ENCODE assay signal across 29 cellular contexts in the genomic region with DNA sequence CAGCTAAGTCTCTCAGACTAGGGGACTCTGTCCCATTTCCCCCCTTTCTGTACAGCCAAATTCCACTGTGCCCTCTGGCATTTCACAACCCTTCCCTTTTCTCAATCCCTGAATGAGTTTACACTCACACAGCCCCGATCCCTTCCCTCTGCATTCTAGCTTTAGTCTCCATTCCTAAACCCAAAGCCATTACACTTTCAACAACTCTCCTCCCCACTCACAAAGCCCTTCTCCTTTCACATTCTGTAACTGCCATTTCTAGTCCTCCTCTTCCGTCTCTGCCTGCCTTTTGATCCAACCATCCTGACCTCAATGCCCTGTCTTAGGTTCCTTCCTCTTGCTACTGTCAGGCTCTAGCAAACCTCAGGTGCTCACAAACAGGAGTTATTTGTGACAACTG. TPM values are rescaled to one million over a fixed set of nuclear protein-coding genes. Genes with fewer than 3 reads are reported as not detected.
DNase-seq lines count a peak whose midpoint lies in the region; TF ChIP-seq lines count a peak whose summit lies in the region.
"Had no signal": no experiment of that assay in that cellular context is flagged by ENCODE, and none has a peak within 500 bp of the region (broad histone marks: within the 10 kb centered on the region; RNA-seq: fewer than 3 reads in every experiment).

No MANE protein-coding gene starts in this region.

- no peak overlapping the region for H3K4me3 ChIP-seq in BLaER1
- H3K4me3 ChIP-seq in ectodermal cell (ENCODE audit: insufficient read depth, low read depth, low read length): no peak overlapping the region
- peak overlapping the region; percentile 89 for H3K4me3 ChIP-seq in neural cell (ENCODE audit: low read length)
- H3K4me3 ChIP-seq: esophagus muscularis mucosa, skin epidermis, suprapubic skin had no signal

- peak; percentile 67 for DNase-seq in MV-4-11 (lab: John Stamatoyannopoulos, UW)
- DNase-seq in NOMO-1 treated with dmso at 0.1 percent for 144 hours (lab: John Stamatoyannopoulos, UW; ENCODE audit: unreplicated experiment): no peak
- DNase-seq in activated naive CD4-positive, alpha-beta T cell treated with anti-CD3 and anti-CD28 coated beads, Interleukin-2, amount 50 U/mL, for 16 hours: no peak
- no peak for DNase-seq in SKM-1 (lab: John Stamatoyannopoulos, UW; ENCODE audit: unreplicated experiment)
- DNase-seq in central memory CD4-positive, alpha-beta T cell: no peak
- DNase-seq: 8988T; activated CD4-positive, CD25-positive, alpha-beta regulatory T cell treated with anti-CD3 and anti-CD28 coated beads, Interleukin-2, amount 50 U/mL, for 72 hours; activated CD8-positive, alpha-beta memory T cell treated with anti-CD3 and anti-CD28 coated beads, Interleukin-2, amount 50 U/mL, for 48 hours; activated naive CD4-positive, alpha-beta T cell treated with anti-CD3 and anti-CD28 coated beads for 36 hours; Caco-2; cortex of kidney; GF-D8; GOT3; MM.1S; naive thymus-derived CD8-positive, alpha-beta T cell; NCI-H1417 treated with DMSO at 0.1 percent for 48 hours; NCI-H2081 treated with DMSO at 0.1 percent for 48 hours; NCI-H226; NCI-H526 treated with DMSO at 0.1 percent for 48 hours; NK-92 treated with Interleukin-12 subunit alpha and Interleukin-12 subunit beta, amount 100 ng/mL, for 24 hours; SK-N-SH; stimulated activated naive CD4-positive, alpha-beta T cell; T-helper 17 cell had no signal

- no peak for TF ChIP-seq EP300 in neural cell (conservative IDR thresholded peaks at IDR 0.05; ENCODE audit: poor library complexity, severe bottlenecking)

- H3F3A ChIP-seq in neural cell (ENCODE audit: insufficient read depth, low read length, poor library complexity, severe bottlenecking): peaks cover 4% of the 10 kb centered on the region

- 58 to 61% methylated on average over 2 of the region's 2 CpGs for WGBS in ectodermal cell, 2 experiments

- 0 out of 2 replicates have a peak, but pooled peaks cover 2% of the 10 kb centered on the region for H3K36me3 ChIP-seq in BLaER1
- no peaks in the 10 kb centered on the region for H3K36me3 ChIP-seq in ectodermal cell (ENCODE audit: control insufficient read depth, insufficient read depth, low read length)
- H3K36me3 ChIP-seq in neural cell (ENCODE audit: insufficient read depth, low read length): peaks cover 5% of the 10 kb centered on the region
- H3K36me3 ChIP-seq: suprapubic skin had no signal

- H3K4me1 ChIP-seq in BLaER1 (peaks cover 53% of the 10 kb centered on the region), ectodermal cell (ENCODE audit: control insufficient read depth, insufficient read depth, low read length) (peaks cover 65% of the 10 kb centered on the region)

- H4K20me1 ChIP-seq in BLaER1: no peaks in the 10 kb centered on the region
- H4K20me1 ChIP-seq in neural cell (ENCODE audit: insufficient read depth): no peaks in the 10 kb centered on the region

- no peaks in the 10 kb centered on the region for H3K9me2 ChIP-seq in neural cell (ENCODE audit: insufficient read depth, low read length)
- H3K9me2 ChIP-seq: SK-N-SH had no signal

- TF ChIP-seq RAD21 in neural cell (conservative IDR thresholded peaks at IDR 0.05): no peak

- H3K9ac ChIP-seq in BLaER1: no peak overlapping the region
- H3K9ac ChIP-seq in neural cell (ENCODE audit: low read length): peak overlapping the region; percentile 100
- H3K9ac ChIP-seq: SK-N-SH had no signal

- TF ChIP-seq CTCF in neural cell (IDR thresholded peaks at IDR 0.05; ENCODE audit: poor library complexity, severe bottlenecking): no peak

- no peaks in the 10 kb centered on the region for H3K27me3 ChIP-seq in BLaER1
- no peaks in the 10 kb centered on the region for H3K27me3 ChIP-seq in ectodermal cell (ENCODE audit: control insufficient read depth, insufficient read depth, low read length, poor library complexity, severe bottlenecking)
- no peaks in the 10 kb centered on the region for H3K27me3 ChIP-seq in neural cell (ENCODE audit: insufficient read depth, low read depth, low read length)
- H3K27me3 ChIP-seq: esophagus muscularis mucosa had no signal

- no peaks in the 10 kb centered on the region for H3K9me3 ChIP-seq in BLaER1
- H3K9me3 ChIP-seq in ectodermal cell (ENCODE audit: control insufficient read depth, low read length): no peaks in the 10 kb centered on the region
- no peaks in the 10 kb centered on the region for H3K9me3 ChIP-seq in neural cell (ENCODE audit: low read length)
- H3K9me3 ChIP-seq: Caco-2, esophagus muscularis mucosa, SK-N-SH, suprapubic skin had no signal

- peak overlapping the region; percentile 26; the same call in 1 of the 2 replicates for H3K4me2 ChIP-seq in BLaER1
- H3K4me2 ChIP-seq in neural cell (ENCODE audit: low read length): peak overlapping the region; percentile 98
- H3K4me2 ChIP-seq: SK-N-SH had no signal

- no peak overlapping the region for H2AFZ ChIP-seq in neural cell (ENCODE audit: low read depth, low read length)

- H3K79me2 ChIP-seq in neural cell (replicated peaks; ENCODE audit: insufficient read depth, low read length): peaks cover 61% of the 10 kb centered on the region

- H3K27ac ChIP-seq in BLaER1: no peak overlapping the region
- H3K27ac ChIP-seq in ectodermal cell (ENCODE audit: insufficient read depth, low read depth, low read length, poor library complexity, severe bottlenecking): peak overlapping the region; percentile 93
- H3K27ac ChIP-seq in neural cell (ENCODE audit: low read length): peak overlapping the region; percentile 100
- H3K27ac ChIP-seq: esophagus muscularis mucosa, skin epidermis, suprapubic skin had no signal

TF ChIP-seq in neural cell, 6 proteins besides CTCF, POLR2A, EP300 and RAD21:
- TF ChIP-seq SMC3 (conservative IDR thresholded peaks at IDR 0.05; ENCODE audit: poor library complexity) (no peak), POLR2AphosphoS5 (IDR thresholded peaks at IDR 0.05) (no peak), TAF1 (IDR thresholded peaks at IDR 0.05; ENCODE audit: low read depth) (no peak), MXI1 (conservative IDR thresholded peaks at IDR 0.05; ENCODE audit: poor library complexity, severe bottlenecking) (no peak), EZH2 (IDR thresholded peaks at IDR 0.05; ENCODE audit: borderline replicate concordance, insufficient read depth, low read length, poor library complexity, severe bottlenecking) (no peak)
- TF ChIP-seq, protein P1, sequence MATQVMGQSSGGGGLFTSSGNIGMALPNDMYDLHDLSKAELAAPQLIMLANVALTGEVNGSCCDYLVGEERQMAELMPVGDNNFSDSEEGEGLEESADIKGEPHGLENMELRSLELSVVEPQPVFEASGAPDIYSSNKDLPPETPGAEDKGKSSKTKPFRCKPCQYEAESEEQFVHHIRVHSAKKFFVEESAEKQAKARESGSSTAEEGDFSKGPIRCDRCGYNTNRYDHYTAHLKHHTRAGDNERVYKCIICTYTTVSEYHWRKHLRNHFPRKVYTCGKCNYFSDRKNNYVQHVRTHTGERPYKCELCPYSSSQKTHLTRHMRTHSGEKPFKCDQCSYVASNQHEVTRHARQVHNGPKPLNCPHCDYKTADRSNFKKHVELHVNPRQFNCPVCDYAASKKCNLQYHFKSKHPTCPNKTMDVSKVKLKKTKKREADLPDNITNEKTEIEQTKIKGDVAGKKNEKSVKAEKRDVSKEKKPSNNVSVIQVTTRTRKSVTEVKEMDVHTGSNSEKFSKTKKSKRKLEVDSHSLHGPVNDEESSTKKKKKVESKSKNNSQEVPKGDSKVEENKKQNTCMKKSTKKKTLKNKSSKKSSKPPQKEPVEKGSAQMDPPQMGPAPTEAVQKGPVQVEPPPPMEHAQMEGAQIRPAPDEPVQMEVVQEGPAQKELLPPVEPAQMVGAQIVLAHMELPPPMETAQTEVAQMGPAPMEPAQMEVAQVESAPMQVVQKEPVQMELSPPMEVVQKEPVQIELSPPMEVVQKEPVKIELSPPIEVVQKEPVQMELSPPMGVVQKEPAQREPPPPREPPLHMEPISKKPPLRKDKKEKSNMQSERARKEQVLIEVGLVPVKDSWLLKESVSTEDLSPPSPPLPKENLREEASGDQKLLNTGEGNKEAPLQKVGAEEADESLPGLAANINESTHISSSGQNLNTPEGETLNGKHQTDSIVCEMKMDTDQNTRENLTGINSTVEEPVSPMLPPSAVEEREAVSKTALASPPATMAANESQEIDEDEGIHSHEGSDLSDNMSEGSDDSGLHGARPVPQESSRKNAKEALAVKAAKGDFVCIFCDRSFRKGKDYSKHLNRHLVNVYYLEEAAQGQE (IDR thresholded peaks at IDR 0.05; ENCODE audit: borderline replicate concordance): no peak

RNA-seq across cellular contexts. Expression of gene ZFHX2, which starts 3.6 kb away (rescaled TPM):
- 27.6 TPM for polyA plus RNA-seq in ectodermal cell (2013, experiment 1 of 4)
- 26.1 TPM for polyA plus RNA-seq in ectodermal cell (2013, experiment 2 of 4)
- 20.3 TPM for polyA plus RNA-seq in ectodermal cell (2013, experiment 3 of 4)
- polyA plus RNA-seq in ectodermal cell (2013, experiment 4 of 4): 23.0 TPM
- 0.72 and 1.7 TPM in 2 replicates for polyA plus RNA-seq in neural cell
- 5.4 and 13.0 TPM in 2 replicates for polyA minus RNA-seq in neural cell

RNA-seq across cellular contexts. Expression of gene THTPA, which starts 8.1 kb away (rescaled TPM):
- 24.2 TPM for polyA plus RNA-seq in ectodermal cell (2013, experiment 1 of 4)
- 15.2 TPM for polyA plus RNA-seq in ectodermal cell (2013, experiment 2 of 4)
- 12.4 TPM for polyA plus RNA-seq in ectodermal cell (2013, experiment 3 of 4)
- polyA plus RNA-seq in ectodermal cell (2013, experiment 4 of 4): 17.5 TPM
- 51.3 and 58.2 TPM in 2 replicates for polyA plus RNA-seq in neural cell
- 25.8 and 37.0 TPM in 2 replicates for polyA minus RNA-seq in neural cell

RNA-seq across cellular contexts. Expression of gene AP1G2, which starts 19.7 kb away (rescaled TPM):
- 111 TPM for polyA plus RNA-seq in ectodermal cell (2013, experiment 1 of 4)
- 104 TPM for polyA plus RNA-seq in ectodermal cell (2013, experiment 2 of 4)
- polyA plus RNA-seq in ectodermal cell (2013, experiment 3 of 4): 84.7 TPM
- polyA plus RNA-seq in ectodermal cell (2013, experiment 4 of 4): 91.5 TPM
- 127 and 163 TPM in 2 replicates for polyA plus RNA-seq in neural cell
- polyA minus RNA-seq in neural cell: 46.5 and 53.4 TPM in 2 replicates

RNA-seq across cellular contexts. Expression of gene JPH4, which starts 30.7 kb away (rescaled TPM):
- 17.1 TPM for polyA plus RNA-seq in ectodermal cell (2013, experiment 1 of 4)
- polyA plus RNA-seq in ectodermal cell (2013, experiment 2 of 4): 14.9 TPM
- polyA plus RNA-seq in ectodermal cell (2013, experiment 3 of 4): 16.5 TPM
- 16.9 TPM for polyA plus RNA-seq in ectodermal cell (2013, experiment 4 of 4)
- 68.2 and 76.9 TPM in 2 replicates for polyA plus RNA-seq in neural cell
- polyA minus RNA-seq in neural cell: 59.4 and 60.7 TPM in 2 replicates
